19 cellular contexts compared by ENCODE assay signal in the genomic region with DNA sequence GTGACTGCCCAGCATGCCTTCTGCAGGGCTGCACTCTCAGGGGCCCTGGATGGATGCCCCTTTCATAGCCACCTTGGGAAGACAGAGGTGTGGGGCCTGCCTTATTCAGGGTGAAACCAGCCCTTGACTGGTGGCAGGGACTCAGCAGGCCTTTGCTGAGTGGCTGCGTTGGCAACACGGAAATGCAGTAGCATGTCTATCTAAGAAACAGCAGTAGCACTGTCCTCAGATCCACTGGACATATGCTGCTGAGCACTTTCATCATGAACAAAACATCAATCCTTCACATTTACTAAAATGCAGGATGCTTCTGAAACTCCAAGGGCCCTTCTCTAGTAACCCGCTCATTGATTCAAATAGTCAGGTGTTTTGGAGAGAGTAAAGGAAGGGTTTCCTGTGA. TPM values are rescaled to one million over a fixed set of nuclear protein-coding genes. Genes with fewer than 3 reads are reported as not detected.
DNase-seq lines count a peak whose midpoint lies in the region; ATAC-seq, FAIRE-seq and TF ChIP-seq lines count a peak whose summit lies in the region.
"Had no signal": no experiment of that assay in that cellular context is flagged by ENCODE, and none has a peak within 500 bp of the region (broad histone marks: within the 10 kb centered on the region; RNA-seq: fewer than 3 reads in every experiment).

No MANE protein-coding gene starts in this region.

- no peak for ATAC-seq in left cardiac atrium

- no peak overlapping the region for H3K9ac ChIP-seq in SK-N-MC (ENCODE audit: insufficient read length)
- H3K9ac ChIP-seq in iPS-15b (ENCODE audit: low read depth, low read length) = no peak overlapping the region
- H3K9ac ChIP-seq: KMS-11 had no signal

- H3K27ac ChIP-seq in SK-N-MC = no peak overlapping the region
- H3K27ac ChIP-seq: KMS-11 had no signal

- intact Hi-C loops in left cardiac atrium (cut with DNase I) = no loop called here

- peak; percentile 14 for DNase-seq in DMS153 (lab: John Stamatoyannopoulos, UW)
- DNase-seq in GM12891 (ENCODE audit: insufficient read length, low spot score) = no peak
- no peak for DNase-seq in SK-N-MC (ENCODE audit: low read depth, low spot score)
- DNase-seq in SW480 (ENCODE audit: low spot score) = no peak
- no peak for DNase-seq in left cardiac atrium
- DNase-seq in superior temporal gyrus (ENCODE audit: extremely low spot score) = no peak
- no peak for DNase-seq in HCEC 1CT
- DNase-seq: CD8-positive, alpha-beta memory T cell; EL; HFFc6 had no signal

- H3K36me3 ChIP-seq in SK-N-MC (ENCODE audit: insufficient read depth, low read length) = no peaks in the 10 kb centered on the region
- H3K36me3 ChIP-seq in iPS-15b (ENCODE audit: control insufficient read depth, insufficient read depth, low read length) = no peaks in the 10 kb centered on the region
- H3K36me3 ChIP-seq: HAP-1 had no signal

- FAIRE-seq in GM12891 (lab: Jason Lieb, UNC) = peak; percentile 73
- FAIRE-seq: A204.1, G401.6, HepG2, HTR-8/SVneo had no signal

- H3K4me3 ChIP-seq in SK-N-MC (peak overlapping the region; percentile 59; the same call in 1 of the 2 replicates), iPS-15b (ENCODE audit: low read depth, low read length) (peak overlapping the region; percentile 26)
- H3K4me3 ChIP-seq: HAP-1 had no signal

- H3K27me3 ChIP-seq in iPS-15b (ENCODE audit: control insufficient read depth, insufficient read depth, low read length) = peaks cover 69% of the 10 kb centered on the region

- peaks cover 7% of the 10 kb centered on the region for H3K4me1 ChIP-seq in iPS-15b (ENCODE audit: control insufficient read depth, insufficient read depth, low read length)
- H3K4me1 ChIP-seq: HAP-1 had no signal

- H3K9me3 ChIP-seq in SK-N-MC (ENCODE audit: low read depth, low read length) = no peaks in the 10 kb centered on the region
- no peaks in the 10 kb centered on the region for H3K9me3 ChIP-seq in iPS-15b (ENCODE audit: control insufficient read depth, insufficient read depth, low read length)
- H3K9me3 ChIP-seq: HAP-1 had no signal

- TF ChIP-seq POLR2A in GM12891 (IDR thresholded peaks at IDR 0.05; ENCODE audit: low read depth, low read length) = no peak

TF ChIP-seq in GM12891, 5 proteins besides CTCF, POLR2A, EP300 and RAD21:
- TF ChIP-seq PAX5 (IDR thresholded peaks at IDR 0.05; ENCODE audit: insufficient read depth, low read length, severe bottlenecking) (no peak), TAF1 (IDR thresholded peaks at IDR 0.05; ENCODE audit: low read depth, low read length) (no peak), SPI1 (IDR thresholded peaks at IDR 0.05; ENCODE audit: low read depth, low read length) (no peak), POLR2AphosphoS5 (IDR thresholded peaks at IDR 0.05; ENCODE audit: low read depth, low read length) (no peak), POU2F2 (IDR thresholded peaks at IDR 0.05; ENCODE audit: low read depth, low read length) (no peak)

RNA-seq across cellular contexts. Expression of gene TBXT, which starts 4.9 kb away (rescaled TPM):
- polyA plus RNA-seq in GM12891 (2012; ENCODE audit: low read depth, missing spikeins) = 14.5 TPM
- total RNA-seq in left cardiac atrium = not detected
- total RNA-seq: B cell; CD8-positive, alpha-beta memory T cell; HepG2; HFFc6 had no signal
- polyA plus RNA-seq: CD14-positive monocyte; CD8-positive, alpha-beta memory T cell; HepG2 had no signal
